Comparison of ENCODE assay signal across 14 cellular contexts in the genomic region with DNA sequence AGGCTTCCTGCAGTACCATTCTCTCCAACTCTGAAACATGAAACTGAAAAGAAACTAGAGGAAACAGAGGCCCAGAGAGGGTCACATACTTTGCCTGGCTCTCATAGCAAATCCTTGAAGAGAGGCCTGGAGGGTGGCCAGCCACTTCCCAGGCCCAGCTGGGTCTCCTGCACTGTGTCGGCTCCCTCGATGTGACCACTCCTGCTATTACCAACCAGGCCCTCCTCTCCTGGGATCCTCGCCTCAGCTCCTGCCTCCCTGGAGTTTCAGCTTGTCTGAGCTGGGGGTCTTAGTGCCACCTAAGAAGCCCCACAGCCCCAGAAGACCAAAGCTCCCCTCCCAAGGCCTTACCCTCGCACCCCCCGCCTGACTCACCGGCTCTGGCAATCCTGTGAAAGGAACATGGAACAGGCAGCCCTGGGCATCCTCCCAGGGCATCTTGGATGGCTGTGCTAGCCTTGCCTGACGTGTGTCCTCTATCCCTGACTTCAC. TPM values are rescaled to one million over a fixed set of nuclear protein-coding genes. Genes with fewer than 3 reads are reported as not detected.
DNase-seq lines count a peak whose midpoint lies in the region; ATAC-seq and TF ChIP-seq lines count a peak whose summit lies in the region.
"Had no signal": no experiment of that assay in that cellular context is flagged by ENCODE, and none has a peak within 500 bp of the region (broad histone marks: within the 10 kb centered on the region; RNA-seq: fewer than 3 reads in every experiment).

No MANE protein-coding gene starts in this region.

- TF ChIP-seq CTCF in PC-3 (conservative IDR thresholded peaks at IDR 0.05; ENCODE audit: low read depth, low read length) (no peak), psoas muscle (IDR thresholded peaks at IDR 0.05) (no peak)

- no peak overlapping the region for H2AFZ ChIP-seq in PC-3 (ENCODE audit: low read length)
- H2AFZ ChIP-seq: GM23338 had no signal

- peak; percentile 69 for DNase-seq in AG20443 (ENCODE audit: low spot score)
- no peak for DNase-seq in PC-3
- DNase-seq in fibroblast of peridontal ligament (ENCODE audit: extremely low read depth): peak; percentile 49
- DNase-seq in psoas muscle: peak; percentile 69 to 82
- DNase-seq in T-helper 9 cell: no peak
- DNase-seq in NCI-H146 treated with DMSO at 0.1 percent for 48 hours (lab: John Stamatoyannopoulos, UW; ENCODE audit: unreplicated experiment): no peak
- no peak for DNase-seq in GF-D8 (lab: John Stamatoyannopoulos, UW)
- DNase-seq in GM19238 (ENCODE audit: insufficient read length, low spot score): no peak
- DNase-seq: activated T-cell treated with anti-CD3 and anti-CD28 coated beads, Interleukin-2, amount 50 U/mL, for 48 hours; CD8-positive, alpha-beta T cell; NCI-H2107; thyroid gland had no signal

- no peaks in the 10 kb centered on the region for H4K20me1 ChIP-seq in PC-3 (ENCODE audit: low read length)

- no peaks in the 10 kb centered on the region for H3K9me3 ChIP-seq in PC-3 (ENCODE audit: low read length)
- H3K9me3 ChIP-seq in psoas muscle: no peaks in the 10 kb centered on the region
- H3K9me3 ChIP-seq: thyroid gland had no signal

- no TSS peak for BruUV-seq in PC-3 (replicated peaks; lab: Mats Ljungman, UMichigan)

- CTCF ChIA-PET in PC-3 (lab: Charles Lee): no interaction called here

- peaks cover 92% of the 10 kb centered on the region for H3K79me2 ChIP-seq in PC-3 (ENCODE audit: low read length)

- peaks cover 8% of the 10 kb centered on the region for H3F3A ChIP-seq in PC-3 (ENCODE audit: low read length, unreplicated experiment)

- intact Hi-C loops in PC-3 (cut with micrococcal nuclease) (no loop called here), psoas muscle (cut with DNase I) (no loop called here)

- H3K4me1 ChIP-seq in PC-3 (ENCODE audit: insufficient read depth, low read length) (peaks cover 84% of the 10 kb centered on the region), psoas muscle (peaks cover 17% of the 10 kb centered on the region)

- H3K4me3 ChIP-seq in PC-3 (ENCODE audit: low read length) (no peak overlapping the region), psoas muscle (no peak overlapping the region)
- H3K4me3 ChIP-seq: GM23338, thyroid gland had no signal

- POLR2A ChIA-PET in PC-3 (lab: Charles Lee; ENCODE audit: unreplicated experiment): no interaction called here

- H3K4me2 ChIP-seq in PC-3 (ENCODE audit: low read length): peak overlapping the region; percentile 83; the same call in 1 of the 2 replicates
- H3K4me2 ChIP-seq: GM23338 had no signal

- H3K9me2 ChIP-seq in PC-3 (replicated peaks; ENCODE audit: low read length): no peaks in the 10 kb centered on the region

- H3K36me3 ChIP-seq in PC-3 (ENCODE audit: low read depth, low read length) (0 out of 2 replicates have a peak, but pooled peaks cover 5% of the 10 kb centered on the region), psoas muscle (ENCODE audit: insufficient read depth in 1 of 2, low read depth in 1 of 2) (no peaks in the 10 kb centered on the region)
- H3K36me3 ChIP-seq: thyroid gland had no signal

- no peaks in the 10 kb centered on the region for H3K27me3 ChIP-seq in PC-3 (ENCODE audit: low read length)
- H3K27me3 ChIP-seq in psoas muscle (ENCODE audit: insufficient read depth in 3 of 3, low read length in 2 of 3): peaks cover 0 to 18% (median 10%) of the 10 kb centered on the region in 3 donors
- H3K27me3 ChIP-seq: thyroid gland had no signal

- ATAC-seq in PC-3: no peak
- ATAC-seq in psoas muscle: peak in 2 of 4 donors; percentile 18 to 24
- ATAC-seq: CD8-positive, alpha-beta T cell; GM23338 had no signal

- no peak overlapping the region for H3K9ac ChIP-seq in PC-3 (ENCODE audit: low read length)

- H3K27ac ChIP-seq in PC-3 (ENCODE audit: low read length) (peak overlapping the region; percentile 5; the same call in 1 of the 2 replicates), psoas muscle (no peak overlapping the region)
- H3K27ac ChIP-seq: thyroid gland had no signal

- WGBS in psoas muscle, 3 donors: 62 to 68% (median 62%) methylated on average over 7 of the region's 7 CpGs

RNA-seq across cellular contexts. Expression of gene LOXL1, which starts 4.6 kb away (rescaled TPM):
- total RNA-seq in PC-3 (2014; rRNA removed) (224 and 249 TPM in 2 replicates), psoas muscle (1 to 10 TPM; 5.1 to 8.7 (median 6.3) TPM)
- 1 to 10 TPM; 1.6 to 5.1 (median 4.3) TPM for polyA plus RNA-seq in psoas muscle

RNA-seq across cellular contexts. Expression of gene TBC1D21, which starts 57.5 kb away (rescaled TPM):
- total RNA-seq in PC-3 (2014; rRNA removed): not detected in 2 replicates
- not detected for total RNA-seq in psoas muscle
- not detected for polyA plus RNA-seq in psoas muscle
- total RNA-seq: CD8-positive, alpha-beta T cell; GM23338; lower leg skin; thyroid gland had no signal
- polyA plus RNA-seq: GM23338 had no signal

Comparison
In these comparisons a context has a peak if more than half of its experiments do, and no peak if none do; other contexts are left out.
1. DNase-seq: peak in AG20443 (single experiment), fibroblast of peridontal ligament (single experiment) and psoas muscle (2 of 2); none in PC-3 (single experiment), T-helper 9 cell (single experiment), NCI-H146 treated with DMSO at 0.1 percent for 48 hours (single experiment), GF-D8 (single experiment) and GM19238 (single experiment).
2. RNA of gene LOXL1, which starts 4.6 kb away (total RNA-seq): 224 to 249 TPM in PC-3; 5.1 to 8.7 TPM in psoas muscle; every median in the first group is over 10 times any median in the second.